1 cellular context compared by ENCODE assay signal in genomic region chr22:46044718-46045458, GRCh38.
TF ChIP-seq lines count a peak whose summit lies in the region.

No MANE protein-coding gene starts in this region.

TF ChIP-seq in GM23338, 12 proteins besides CTCF, POLR2A, EP300 and RAD21 (continued from another document):
- TF ChIP-seq, protein P1, sequence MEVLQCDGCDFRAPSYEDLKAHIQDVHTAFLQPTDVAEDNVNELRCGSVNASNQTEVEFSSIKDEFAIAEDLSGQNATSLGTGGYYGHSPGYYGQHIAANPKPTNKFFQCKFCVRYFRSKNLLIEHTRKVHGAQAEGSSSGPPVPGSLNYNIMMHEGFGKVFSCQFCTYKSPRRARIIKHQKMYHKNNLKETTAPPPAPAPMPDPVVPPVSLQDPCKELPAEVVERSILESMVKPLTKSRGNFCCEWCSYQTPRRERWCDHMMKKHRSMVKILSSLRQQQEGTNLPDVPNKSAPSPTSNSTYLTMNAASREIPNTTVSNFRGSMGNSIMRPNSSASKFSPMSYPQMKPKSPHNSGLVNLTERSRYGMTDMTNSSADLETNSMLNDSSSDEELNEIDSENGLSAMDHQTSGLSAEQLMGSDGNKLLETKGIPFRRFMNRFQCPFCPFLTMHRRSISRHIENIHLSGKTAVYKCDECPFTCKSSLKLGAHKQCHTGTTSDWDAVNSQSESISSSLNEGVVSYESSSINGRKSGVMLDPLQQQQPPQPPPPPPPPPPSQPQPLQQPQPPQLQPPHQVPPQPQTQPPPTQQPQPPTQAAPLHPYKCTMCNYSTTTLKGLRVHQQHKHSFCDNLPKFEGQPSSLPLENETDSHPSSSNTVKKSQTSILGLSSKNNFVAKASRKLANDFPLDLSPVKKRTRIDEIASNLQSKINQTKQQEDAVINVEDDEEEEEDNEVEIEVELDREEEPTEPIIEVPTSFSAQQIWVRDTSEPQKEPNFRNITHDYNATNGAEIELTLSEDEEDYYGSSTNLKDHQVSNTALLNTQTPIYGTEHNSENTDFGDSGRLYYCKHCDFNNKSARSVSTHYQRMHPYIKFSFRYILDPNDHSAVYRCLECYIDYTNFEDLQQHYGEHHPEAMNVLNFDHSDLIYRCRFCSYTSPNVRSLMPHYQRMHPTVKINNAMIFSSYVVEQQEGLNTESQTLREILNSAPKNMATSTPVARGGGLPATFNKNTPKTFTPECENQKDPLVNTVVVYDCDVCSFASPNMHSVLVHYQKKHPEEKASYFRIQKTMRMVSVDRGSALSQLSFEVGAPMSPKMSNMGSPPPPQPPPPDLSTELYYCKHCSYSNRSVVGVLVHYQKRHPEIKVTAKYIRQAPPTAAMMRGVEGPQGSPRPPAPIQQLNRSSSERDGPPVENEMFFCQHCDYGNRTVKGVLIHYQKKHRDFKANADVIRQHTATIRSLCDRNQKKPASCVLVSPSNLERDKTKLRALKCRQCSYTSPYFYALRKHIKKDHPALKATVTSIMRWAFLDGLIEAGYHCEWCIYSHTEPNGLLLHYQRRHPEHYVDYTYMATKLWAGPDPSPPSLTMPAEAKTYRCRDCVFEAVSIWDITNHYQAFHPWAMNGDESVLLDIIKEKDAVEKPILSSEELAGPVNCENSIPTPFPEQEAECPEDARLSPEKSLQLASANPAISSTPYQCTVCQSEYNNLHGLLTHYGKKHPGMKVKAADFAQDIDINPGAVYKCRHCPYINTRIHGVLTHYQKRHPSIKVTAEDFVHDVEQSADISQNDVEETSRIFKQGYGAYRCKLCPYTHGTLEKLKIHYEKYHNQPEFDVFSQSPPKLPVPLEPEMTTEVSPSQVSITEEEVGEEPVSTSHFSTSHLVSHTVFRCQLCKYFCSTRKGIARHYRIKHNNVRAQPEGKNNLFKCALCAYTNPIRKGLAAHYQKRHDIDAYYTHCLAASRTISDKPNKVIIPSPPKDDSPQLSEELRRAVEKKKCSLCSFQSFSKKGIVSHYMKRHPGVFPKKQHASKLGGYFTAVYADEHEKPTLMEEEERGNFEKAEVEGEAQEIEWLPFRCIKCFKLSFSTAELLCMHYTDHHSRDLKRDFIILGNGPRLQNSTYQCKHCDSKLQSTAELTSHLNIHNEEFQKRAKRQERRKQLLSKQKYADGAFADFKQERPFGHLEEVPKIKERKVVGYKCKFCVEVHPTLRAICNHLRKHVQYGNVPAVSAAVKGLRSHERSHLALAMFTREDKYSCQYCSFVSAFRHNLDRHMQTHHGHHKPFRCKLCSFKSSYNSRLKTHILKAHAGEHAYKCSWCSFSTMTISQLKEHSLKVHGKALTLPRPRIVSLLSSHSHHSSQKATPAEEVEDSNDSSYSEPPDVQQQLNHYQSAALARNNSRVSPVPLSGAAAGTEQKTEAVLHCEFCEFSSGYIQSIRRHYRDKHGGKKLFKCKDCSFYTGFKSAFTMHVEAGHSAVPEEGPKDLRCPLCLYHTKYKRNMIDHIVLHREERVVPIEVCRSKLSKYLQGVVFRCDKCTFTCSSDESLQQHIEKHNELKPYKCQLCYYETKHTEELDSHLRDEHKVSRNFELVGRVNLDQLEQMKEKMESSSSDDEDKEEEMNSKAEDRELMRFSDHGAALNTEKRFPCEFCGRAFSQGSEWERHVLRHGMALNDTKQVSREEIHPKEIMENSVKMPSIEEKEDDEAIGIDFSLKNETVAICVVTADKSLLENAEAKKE (CRISPR knock-in tag; IDR thresholded peaks at IDR 0.05): no peak
TF ChIP-seq in GM23338: peak in this region for 0.
